In genomic region chr7:72829291-72829963, GRCh38 we compare ENCODE assay signal across 1 cellular context.
TF ChIP-seq lines count a peak whose summit lies in the region.

No MANE protein-coding gene starts in this region.

TF ChIP-seq in GM12878, 131 proteins besides CTCF, POLR2A, EP300 and RAD21 (continued from another document):
- TF ChIP-seq NKRF (conservative IDR thresholded peaks at IDR 0.05) (peak; percentile 85), TAF1 (IDR thresholded peaks at IDR 0.05; ENCODE audit: borderline replicate concordance, low read depth, low read length) (peak; percentile 45; the same call in 1 of the 2 replicates), IRF4 (IDR thresholded peaks at IDR 0.05; ENCODE audit: low read depth, low read length) (0 out of 2 replicates have a peak, but pooled peaks have one; percentile 19), IKZF1 (conservative IDR thresholded peaks at IDR 0.05) (peak; percentile 59), CREM (IDR thresholded peaks at IDR 0.05; ENCODE audit: low read depth) (peak; percentile 21; the same call in 1 of the 2 replicates), MXI1 (IDR thresholded peaks at IDR 0.05; ENCODE audit: low read depth, low read length) (peak; percentile 72), PML (IDR thresholded peaks at IDR 0.05; ENCODE audit: low read length) (peak; percentile 55; the same call in 1 of the 2 replicates), SP1 (IDR thresholded peaks at IDR 0.05; ENCODE audit: low read depth, low read length) (peak; percentile 76), MYC (IDR thresholded peaks at IDR 0.05; ENCODE audit: insufficient read depth, insufficient read length, insufficient replicate concordance, low read length, severe bottlenecking) (peak; percentile 46), POLR2AphosphoS5 (IDR thresholded peaks at IDR 0.05; ENCODE audit: low read length) (peak; percentile 49; the same call in 1 of the 2 replicates), POLR2AphosphoS2 (IDR thresholded peaks at IDR 0.05; ENCODE audit: low read depth, low read length) (peak; percentile 51; the same call in 1 of the 2 replicates), BHLHE40 (IDR thresholded peaks at IDR 0.05; ENCODE audit: borderline replicate concordance in 1 of 2, low read depth in 2 of 2, low read length in 1 of 2) (peak in 1 of 2 experiments; percentile 49; a peak in 1 of 4 replicates), NRF1 (conservative IDR thresholded peaks at IDR 0.05; ENCODE audit: low read depth, low read length) (peak; percentile 76), CBX5 (IDR thresholded peaks at IDR 0.05; ENCODE audit: low read depth) (0 out of 2 replicates have a peak, but pooled peaks have one; percentile 32), CREB1 (IDR thresholded peaks at IDR 0.05; ENCODE audit: low read depth) (peak; percentile 33; the same call in 1 of the 2 replicates), MAX (IDR thresholded peaks at IDR 0.05; ENCODE audit: low read depth, low read length) (0 out of 2 replicates have a peak, but pooled peaks have one; percentile 55), ASH2L (IDR thresholded peaks at IDR 0.05; ENCODE audit: borderline replicate concordance, low read depth) (0 out of 2 replicates have a peak, but pooled peaks have one; percentile 57), DPF2 (IDR thresholded peaks at IDR 0.05) (0 out of 2 replicates have a peak, but pooled peaks have one; percentile 25)
TF ChIP-seq in GM12878: peak in this region for 24; not testable (repeated sequence) for 107.
